In genomic region chr11:57069942-57070341, GRCh38 we compare ENCODE assay signal across 18 cellular contexts.
"Had no signal": no experiment of that assay in that cellular context is flagged by ENCODE, and none has a peak within 500 bp of the region (broad histone marks: within the 10 kb centered on the region; RNA-seq: fewer than 3 reads in every experiment).

No MANE protein-coding gene starts in this region.

- H3K9me3 ChIP-seq: vagina had no signal

- DNase-seq: activated CD4-positive, alpha-beta memory T cell treated with anti-CD3 and anti-CD28 coated beads, Interleukin-2, amount 10 ng/mL, durations not matched to agents 7 days and 5 days; activated CD4-positive, alpha-beta T cell treated with anti-CD3 and anti-CD28 coated beads for 4 hours; activated effector memory CD4-positive, alpha-beta T cell treated with Interleukin-2 at 50 U/mL for 16 hours; activated T-cell treated with anti-CD3 and anti-CD28 coated beads, Interleukin-2, amount 50 U/mL, for 4 hours; brain microvascular endothelial cell; head of caudate nucleus; mesendoderm; natural killer cell; retina; stimulated activated CD4-positive, alpha-beta T cell treated with anti-CD3 and anti-CD28 coated beads, Interleukin-4, amount 100 ng/mL, for 24 hours; stimulated activated naive CD4-positive, alpha-beta T cell; T-helper 2 cell had no signal

- H3K4me3 ChIP-seq: skin epidermis, tibial nerve, vagina had no signal

- FAIRE-seq: frontal cortex, TTC549 had no signal

- H3K27me3 ChIP-seq: brain microvascular endothelial cell, tibial nerve, vagina had no signal

- H3K36me3 ChIP-seq: brain microvascular endothelial cell, tibial nerve, vagina had no signal

- H3K27ac ChIP-seq: brain microvascular endothelial cell, skin epidermis, tibial nerve, vagina had no signal

- ATAC-seq: activated T-cell treated with anti-CD3 and anti-CD28 coated beads, Interleukin-2, amount 50 U/mL, for 4 hours; natural killer cell; WTC11 had no signal
